In genomic region chr2:43221660-43222471, GRCh38 we compare ENCODE assay signal across 8 cellular contexts. TPM values are rescaled to one million over a fixed set of nuclear protein-coding genes. Genes with fewer than 3 reads are reported as not detected.
A peak's percentile ranks its signal among the peaks of the same experiment; 100 is the strongest.
DNase-seq lines count a peak whose midpoint lies in the region; ATAC-seq and TF ChIP-seq lines count a peak whose summit lies in the region.

No MANE protein-coding gene starts in this region.

- peak; percentile 41 to 79 (median 69) for DNase-seq in CD8-positive, alpha-beta T cell
- DNase-seq in HuH-7 (ENCODE audit: low spot score) (peak; percentile 70), SJCRH30 (peak; percentile 98 to 99), glutamatergic neuron (peak; percentile 82), upper lobe of left lung (peak; percentile 82 to 93)
- peak; percentile 78 for DNase-seq in activated naive CD8-positive, alpha-beta T cell treated with anti-CD3 and anti-CD28 coated beads, Interleukin-2, amount 50 U/mL, for 24 hours

- H3K4me1 ChIP-seq in CD8-positive, alpha-beta T cell (ENCODE audit: insufficient read depth, low read length): peaks cover 33% of the 10 kb centered on the region
- H3K4me1 ChIP-seq in SJCRH30 (peaks cover 32% of the 10 kb centered on the region), neutrophil (ENCODE audit: control insufficient read depth in 1 of 2, insufficient read depth in 1 of 2, low read depth in 1 of 2, low read length in 1 of 2) (peaks cover 55 to 71% of the 10 kb centered on the region in 2 experiments), upper lobe of left lung (peaks cover 52 to 74% (median 61%) of the 10 kb centered on the region in 4 donors)

- H3K36me3 ChIP-seq in CD8-positive, alpha-beta T cell (ENCODE audit: insufficient read depth, low read length): peaks cover 37% of the 10 kb centered on the region
- peaks cover 12% of the 10 kb centered on the region for H3K36me3 ChIP-seq in SJCRH30
- H3K36me3 ChIP-seq in neutrophil: peaks cover 44% of the 10 kb centered on the region
- peaks cover 6 to 32% (median 16%) of the 10 kb centered on the region in 4 donors for H3K36me3 ChIP-seq in upper lobe of left lung

- H3K9me3 ChIP-seq in CD8-positive, alpha-beta T cell (ENCODE audit: low read length): no peaks in the 10 kb centered on the region
- H3K9me3 ChIP-seq in SJCRH30 (replicated peaks) (no peaks in the 10 kb centered on the region), neutrophil (peaks cover 5% of the 10 kb centered on the region), upper lobe of left lung (no peaks in the 10 kb centered on the region)

- TF ChIP-seq CTCF in CD8-positive, alpha-beta T cell (IDR thresholded peaks at IDR 0.05): no peak
- no peak for TF ChIP-seq CTCF in glutamatergic neuron (IDR thresholded peaks at IDR 0.05; ENCODE audit: partially characterized antibody, unreplicated experiment)
- no peak for TF ChIP-seq CTCF in neutrophil (IDR thresholded peaks at IDR 0.05)
- no peak for TF ChIP-seq CTCF in upper lobe of left lung (IDR thresholded peaks at IDR 0.05)

- peak overlapping the region; percentile 89 for H3K4me3 ChIP-seq in CD8-positive, alpha-beta T cell (ENCODE audit: low read depth, low read length)
- H3K4me3 ChIP-seq in SJCRH30 (peak overlapping the region; percentile 65), neutrophil (ENCODE audit: low read depth in 1 of 2, low read length in 1 of 2) (peak overlapping the region; percentile 99 to 100), upper lobe of left lung (peak overlapping the region in 3 of 4 donors; percentile 72 to 85 (median 82))

- H3K27me3 Mint-ChIP-seq in CD8-positive, alpha-beta T cell (ENCODE audit: low read depth): no peaks in the 10 kb centered on the region
- H3K27me3 Mint-ChIP-seq in activated naive CD8-positive, alpha-beta T cell treated with anti-CD3 and anti-CD28 coated beads, Interleukin-2, amount 50 U/mL, for 24 hours: peaks cover 2% of the 10 kb centered on the region
- H3K27me3 Mint-ChIP-seq in glutamatergic neuron (ENCODE audit: unreplicated experiment): peaks cover 6% of the 10 kb centered on the region

- TF ChIP-seq POLR2A in upper lobe of left lung (IDR thresholded peaks at IDR 0.05): peak in 3 of 4 donors; percentile 52 to 80 (median 72)

- intact Hi-C loops in CD8-positive, alpha-beta T cell (cut with DNase I, micrococcal nuclease): loop anchor here in 1 of 2 experiments (1.0 kb wide), 1 partner anchor 91 kb away; no protein-coding TSS in a partner anchor

- 0 to 2% methylated on average over 5 to 8 of the region's 8 CpGs for WGBS in upper lobe of left lung, 2 donors

- peak in 1 of 4 donors; percentile 21 for TF ChIP-seq EP300 in upper lobe of left lung (IDR thresholded peaks at IDR 0.05)

- H3K27me3 ChIP-seq in CD8-positive, alpha-beta T cell (ENCODE audit: insufficient read depth, low read length): no peaks in the 10 kb centered on the region
- H3K27me3 ChIP-seq in SJCRH30 (no peaks in the 10 kb centered on the region), neutrophil (no peaks in the 10 kb centered on the region), upper lobe of left lung (peaks cover 0 to 3% (median 0%) of the 10 kb centered on the region in 4 donors)

- peak overlapping the region; percentile 99 for H3K27ac Mint-ChIP-seq in CD8-positive, alpha-beta T cell
- peak overlapping the region; percentile 97 for H3K27ac Mint-ChIP-seq in activated naive CD8-positive, alpha-beta T cell treated with anti-CD3 and anti-CD28 coated beads, Interleukin-2, amount 50 U/mL, for 24 hours
- H3K27ac Mint-ChIP-seq in glutamatergic neuron (ENCODE audit: unreplicated experiment): peak overlapping the region; percentile 89

- no peaks in the 10 kb centered on the region for H3K9me3 Mint-ChIP-seq in CD8-positive, alpha-beta T cell
- H3K9me3 Mint-ChIP-seq in activated naive CD8-positive, alpha-beta T cell treated with anti-CD3 and anti-CD28 coated beads, Interleukin-2, amount 50 U/mL, for 24 hours: no peaks in the 10 kb centered on the region
- H3K9me3 Mint-ChIP-seq in glutamatergic neuron (ENCODE audit: unreplicated experiment): peaks cover 6% of the 10 kb centered on the region

- ATAC-seq in CD8-positive, alpha-beta T cell: no peak
- ATAC-seq in activated naive CD8-positive, alpha-beta T cell treated with anti-CD3 and anti-CD28 coated beads, Interleukin-2, amount 50 U/mL, for 24 hours: no peak
- peak; percentile 7 to 35 for ATAC-seq in upper lobe of left lung (ENCODE audit: low FRiP score in 2 of 2)
- no peak for ATAC-seq in GM19324 (IDR thresholded peaks at IDR 0.05; ENCODE audit: low FRiP score, unreplicated experiment)

- peaks cover 45% of the 10 kb centered on the region for H3K36me3 Mint-ChIP-seq in CD8-positive, alpha-beta T cell
- H3K36me3 Mint-ChIP-seq in activated naive CD8-positive, alpha-beta T cell treated with anti-CD3 and anti-CD28 coated beads, Interleukin-2, amount 50 U/mL, for 24 hours (ENCODE audit: low read depth): peaks cover 28% of the 10 kb centered on the region
- H3K36me3 Mint-ChIP-seq in glutamatergic neuron (ENCODE audit: unreplicated experiment): no peaks in the 10 kb centered on the region

- H3K4me3 Mint-ChIP-seq in CD8-positive, alpha-beta T cell: peak overlapping the region; percentile 94
- H3K4me3 Mint-ChIP-seq in activated naive CD8-positive, alpha-beta T cell treated with anti-CD3 and anti-CD28 coated beads, Interleukin-2, amount 50 U/mL, for 24 hours: peak overlapping the region; percentile 94
- peak overlapping the region; percentile 67 for H3K4me3 Mint-ChIP-seq in glutamatergic neuron (ENCODE audit: unreplicated experiment)

- peaks cover 44% of the 10 kb centered on the region for H3K4me1 Mint-ChIP-seq in CD8-positive, alpha-beta T cell (ENCODE audit: low read depth)
- peaks cover 62% of the 10 kb centered on the region for H3K4me1 Mint-ChIP-seq in activated naive CD8-positive, alpha-beta T cell treated with anti-CD3 and anti-CD28 coated beads, Interleukin-2, amount 50 U/mL, for 24 hours
- peaks cover 29% of the 10 kb centered on the region for H3K4me1 Mint-ChIP-seq in glutamatergic neuron (ENCODE audit: low read depth, unreplicated experiment)

- H3K27ac ChIP-seq in CD8-positive, alpha-beta T cell (ENCODE audit: low read depth, low read length): peak overlapping the region; percentile 86
- H3K27ac ChIP-seq in SJCRH30: peak overlapping the region; percentile 73
- peak overlapping the region; percentile 97 for H3K27ac ChIP-seq in neutrophil
- H3K27ac ChIP-seq in upper lobe of left lung: peak overlapping the region; percentile 99 to 100 (median 99)

- CTCF ChIA-PET in CD8-positive, alpha-beta T cell (lab: Charles Lee): interaction anchor here (0.6 to 22.9 kb wide), 9 partner anchors 7 to 282 kb away, joined by 3 to 666 read pairs (median 14); no protein-coding TSS in a partner anchor

- POLR2A ChIA-PET in CD8-positive, alpha-beta T cell (lab: Charles Lee): interaction anchor here (1.0 to 18.1 kb wide), 12 partner anchors 6 to 412 kb away, joined by 3 to 1192 read pairs (median 5); partner anchors contain the start of gene ZFP36L2

RNA-seq across cellular contexts. Expression of gene ZFP36L2, which starts 4.5 kb away (rescaled TPM):
- 1,000 to 10,000 TPM; 1,270 to 1,311 TPM for total RNA-seq in CD8-positive, alpha-beta T cell
- total RNA-seq in SJCRH30 (2014; rRNA removed; shearing (Covaris generic)): 5.1 and 5.6 TPM in 2 replicates
- total RNA-seq in glutamatergic neuron (ENCODE audit: unreplicated experiment) (0.88 TPM), upper lobe of left lung (100 to 1,000 TPM in 4 of 6 donors, 10 to 100 TPM in 2; 65.4 to 180 (median 127) TPM)

Comparison
In these comparisons a context has a peak if more than half of its experiments do, and no peak if none do; other contexts are left out.
1. ATAC-seq: peak in upper lobe of left lung (2 of 2); none in CD8-positive, alpha-beta T cell (single experiment), activated naive CD8-positive, alpha-beta T cell treated with anti-CD3 and anti-CD28 coated beads, Interleukin-2, amount 50 U/mL, for 24 hours (single experiment) and GM19324 (single experiment).
2. RNA of gene ZFP36L2, which starts 4.5 kb away (total RNA-seq): 1,270 to 1,311 TPM in CD8-positive, alpha-beta T cell and 65.4 to 180 TPM in upper lobe of left lung; 5.1 to 5.6 TPM in SJCRH30 and 0.88 TPM in glutamatergic neuron (single experiment); every median in the first group is over 10 times any median in the second.
3. Peak in every context shown above with its lines, with median percentiles within 50 percentile points of each other: DNase-seq, H3K27ac ChIP-seq, H3K4me3 ChIP-seq, H3K27ac Mint-ChIP-seq and H3K4me3 Mint-ChIP-seq.